In genomic region chr5:1359713-1360112, GRCh38 we compare ENCODE assay signal across 5 cellular contexts.
"Had no signal": no experiment of that assay in that cellular context is flagged by ENCODE, and none has a peak within 500 bp of the region (broad histone marks: within the 10 kb centered on the region; RNA-seq: fewer than 3 reads in every experiment).

No MANE protein-coding gene starts in this region.

- H3K9ac ChIP-seq: GM23248 had no signal

- H3K27ac ChIP-seq: GM23248 had no signal

- H2AFZ ChIP-seq: GM23248 had no signal

- H3K4me3 ChIP-seq: GM23248 had no signal

- DNase-seq: GM23248, GOT3, H9, HCEC 1CT had no signal

- FAIRE-seq: HTR-8/SVneo had no signal
